15 cellular contexts compared by ENCODE assay signal in the genomic region with DNA sequence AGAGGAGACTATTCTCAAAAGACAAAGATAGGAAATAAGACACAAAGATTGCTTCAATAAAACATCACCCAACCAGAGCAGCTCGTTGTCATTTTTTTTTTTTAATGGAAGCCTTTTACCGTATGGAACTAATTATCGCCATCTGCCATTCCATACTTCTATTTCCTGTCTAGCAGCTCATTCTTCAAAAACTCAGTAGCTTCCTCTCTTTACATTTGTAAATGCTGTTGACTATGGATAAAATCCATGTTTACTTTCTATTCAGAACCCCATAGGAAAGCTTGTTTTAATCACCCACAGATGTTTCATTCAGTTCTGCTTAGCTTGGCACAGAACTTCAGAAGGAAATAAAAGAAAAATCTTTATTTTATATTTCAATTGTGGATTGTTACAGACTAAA.
DNase-seq lines count a peak whose midpoint lies in the region; ATAC-seq and TF ChIP-seq lines count a peak whose summit lies in the region.
"Had no signal": no experiment of that assay in that cellular context is flagged by ENCODE, and none has a peak within 500 bp of the region (broad histone marks: within the 10 kb centered on the region; RNA-seq: fewer than 3 reads in every experiment).

No MANE protein-coding gene starts in this region.

- H3K4me3 Mint-ChIP-seq in stimulated activated memory B cell treated with anti-CD40 and anti-IgM and Interleukin-4, amounts not matched to agents 10 μg/mL and 1 μg/mL and 100 μg/mL, for 72 hours: no peak overlapping the region
- H3K4me3 Mint-ChIP-seq: neural crest cell had no signal

- no peak overlapping the region for H3K27ac Mint-ChIP-seq in stimulated activated memory B cell treated with anti-CD40 and anti-IgM and Interleukin-4, amounts not matched to agents 10 μg/mL and 1 μg/mL and 100 μg/mL, for 72 hours

- peak overlapping the region; percentile 11 for H3K4me3 ChIP-seq in A673 (ENCODE audit: low read depth, low read length, poor library complexity, severe bottlenecking)
- H3K4me3 ChIP-seq: HAP-1 had no signal

- no peaks in the 10 kb centered on the region for H3K27me3 ChIP-seq in A673 (replicated peaks; ENCODE audit: insufficient read depth, low read depth, low read length, poor library complexity)
- H3K27me3 ChIP-seq: foreskin keratinocyte had no signal

- intact Hi-C loops in A673 (cut with micrococcal nuclease; ENCODE audit: unreplicated experiment) (no loop called here), left ventricle myocardium superior (cut with micrococcal nuclease) (no loop called here)

- TF ChIP-seq CTCF in A673 (conservative IDR thresholded peaks at IDR 0.05; ENCODE audit: low read depth, low read length): no peak

- peaks cover 11% of the 10 kb centered on the region for H3K9me3 Mint-ChIP-seq in stimulated activated memory B cell treated with anti-CD40 and anti-IgM and Interleukin-4, amounts not matched to agents 10 μg/mL and 1 μg/mL and 100 μg/mL, for 72 hours

- POLR2A ChIA-PET in A673 (lab: Charles Lee; ENCODE audit: low non-redundant PET): no interaction called here

- CTCF ChIA-PET in A673 (lab: Charles Lee): no interaction called here

- H3K27ac ChIP-seq in A673 (ENCODE audit: low read depth, low read length, poor library complexity, severe bottlenecking): peak overlapping the region; percentile 91
- H3K27ac ChIP-seq: foreskin keratinocyte, KMS-11, WERI-Rb-1 had no signal

- peaks cover 4% of the 10 kb centered on the region for H3K9me3 ChIP-seq in A673 (ENCODE audit: low read depth, low read length, poor library complexity, severe bottlenecking)
- H3K9me3 ChIP-seq: HAP-1 had no signal

- no peak for ATAC-seq in left ventricle myocardium superior
- no peak for ATAC-seq in stimulated activated memory B cell treated with anti-CD40 and anti-IgM and Interleukin-4, amounts not matched to agents 10 μg/mL and 1 μg/mL and 100 μg/mL, for 72 hours
- ATAC-seq: foreskin keratinocyte had no signal

- no peaks in the 10 kb centered on the region for H3K36me3 Mint-ChIP-seq in stimulated activated memory B cell treated with anti-CD40 and anti-IgM and Interleukin-4, amounts not matched to agents 10 μg/mL and 1 μg/mL and 100 μg/mL, for 72 hours

- no peaks in the 10 kb centered on the region for H3K36me3 ChIP-seq in A673 (ENCODE audit: insufficient read depth, low read length, poor library complexity, severe bottlenecking)
- H3K36me3 ChIP-seq: HAP-1, WERI-Rb-1 had no signal

- DNase-seq in A673 (ENCODE audit: low spot score): peak; percentile 92
- DNase-seq in NCI-H1092 (lab: John Stamatoyannopoulos, UW): peak; percentile 77
- peak; percentile 57 for DNase-seq in NCI-H446 treated with DMSO at 0.1 percent for 48 hours (lab: John Stamatoyannopoulos, UW)
- DNase-seq in fibroblast of gingiva (ENCODE audit: low read depth): peak; percentile 89
- no peak for DNase-seq in left ventricle myocardium superior
- no peak for DNase-seq in hepatic stellate cell (ENCODE audit: low spot score)
- DNase-seq in HUDEP-2 (lab: John Stamatoyannopoulos, UW; ENCODE audit: unreplicated experiment in 76 of 76): no peak
- DNase-seq: foreskin keratinocyte, NCI-H2029 treated with DMSO at 0.1 percent for 48 hours, trophoblast cell, WERI-Rb-1 had no signal

- no TSS peak for BruUV-seq in A673 (replicated peaks; lab: Mats Ljungman, UMichigan)

- peaks cover 18% of the 10 kb centered on the region for H3K4me1 ChIP-seq in A673 (ENCODE audit: insufficient read depth, low read length, poor library complexity, severe bottlenecking)
- H3K4me1 ChIP-seq: foreskin keratinocyte, HAP-1 had no signal

- no peaks in the 10 kb centered on the region for H3K4me1 Mint-ChIP-seq in stimulated activated memory B cell treated with anti-CD40 and anti-IgM and Interleukin-4, amounts not matched to agents 10 μg/mL and 1 μg/mL and 100 μg/mL, for 72 hours
- H3K4me1 Mint-ChIP-seq: neural crest cell had no signal

- H3K27me3 Mint-ChIP-seq in stimulated activated memory B cell treated with anti-CD40 and anti-IgM and Interleukin-4, amounts not matched to agents 10 μg/mL and 1 μg/mL and 100 μg/mL, for 72 hours: peaks cover 7% of the 10 kb centered on the region

Comparison
In these comparisons a context has a peak if more than half of its experiments do, and no peak if none do; other contexts are left out.
1. DNase-seq: peak in A673 (single experiment), NCI-H1092 (single experiment), NCI-H446 treated with DMSO at 0.1 percent for 48 hours (single experiment) and fibroblast of gingiva (single experiment); none in left ventricle myocardium superior (single experiment), hepatic stellate cell (single experiment) and HUDEP-2 (0 of 76).